ENCODE assay signal across 28 cellular contexts in the genomic region with DNA sequence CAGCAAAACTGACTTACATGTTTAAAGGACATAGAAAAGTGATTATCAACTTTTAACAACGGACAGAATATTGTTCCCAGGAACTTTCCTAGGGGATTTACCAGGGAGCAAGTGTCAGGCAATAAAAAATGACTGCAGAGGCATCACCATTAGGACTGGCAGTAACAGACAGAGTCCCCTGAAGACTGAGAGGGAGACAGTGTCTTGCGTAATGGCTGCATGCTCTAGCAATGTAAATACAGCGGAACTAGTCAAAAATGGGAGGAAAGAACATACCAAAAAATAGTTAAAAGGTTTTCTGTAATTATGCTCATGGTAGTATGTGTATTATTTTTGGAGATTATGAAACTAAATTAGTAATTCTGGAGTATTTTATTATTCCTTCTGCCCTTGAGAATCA.
"Had no signal": no experiment of that assay in that cellular context is flagged by ENCODE, and none has a peak within 500 bp of the region (broad histone marks: within the 10 kb centered on the region; RNA-seq: fewer than 3 reads in every experiment).

No MANE protein-coding gene starts in this region.

- FAIRE-seq: urothelium cell line had no signal

- H3K4me3 ChIP-seq: ascending aorta, coronary artery, dorsolateral prefrontal cortex, gastroesophageal sphincter, lower lobe of right lung, neural progenitor cell, spleen, testis, transverse colon had no signal

- H3K4me1 ChIP-seq: ascending aorta, lower lobe of right lung, transverse colon had no signal

- DNase-seq: activated CD4-positive, alpha-beta T cell treated with anti-CD3 and anti-CD28 coated beads for 36 hours; activated CD4-positive, alpha-beta T cell treated with anti-CD3 and anti-CD28 coated beads, Interleukin-2, amount 50 U/mL, for 4 hours; activated CD4-positive, CD25-positive, alpha-beta regulatory T cell; activated CD8-positive, alpha-beta memory T cell treated with anti-CD3 and anti-CD28 coated beads for 24 hours; activated effector memory CD4-positive, alpha-beta T cell treated with anti-CD3 and anti-CD28 coated beads, Interleukin-2, amount 50 U/mL, for 16 hours; activated naive CD4-positive, alpha-beta T cell treated with anti-CD3 and anti-CD28 coated beads, Interleukin-2, amount 10 ng/mL, durations not matched to agents 7 days and 5 days; activated naive CD8-positive, alpha-beta T cell treated with anti-CD3 and anti-CD28 coated beads, Interleukin-2, amount 10 ng/mL, durations not matched to agents 7 days and 5 days; dorsolateral prefrontal cortex; effector memory CD4-positive, alpha-beta T cell; erythroblast; head of caudate nucleus; hypothalamus; immature natural killer cell; kidney; lower lobe of right lung; mesendoderm; natural killer cell; posterior cingulate gyrus; right cardiac atrium; spleen; stimulated activated naive CD4-positive, alpha-beta T cell; testis; transverse colon had no signal

- H3K27ac ChIP-seq: ascending aorta, coronary artery, dorsolateral prefrontal cortex, gastroesophageal sphincter, lower lobe of right lung, neural progenitor cell, spleen, testis, transverse colon had no signal

- H3K4me2 ChIP-seq: neural progenitor cell had no signal

- H3K9me3 ChIP-seq: ascending aorta, gastroesophageal sphincter, lower lobe of right lung, spleen, testis, transverse colon had no signal

- ATAC-seq: activated CD4-positive, alpha-beta T cell treated with anti-CD3 and anti-CD28 coated beads for 36 hours; gastroesophageal sphincter; lower lobe of right lung; natural killer cell; right cardiac atrium had no signal
